Comparison of ENCODE assay signal across 1 cellular context in genomic region chr1:29649375-29650040, GRCh38.
TF ChIP-seq lines count a peak whose summit lies in the region.

No MANE protein-coding gene starts in this region.

TF ChIP-seq in K562, 482 proteins besides CTCF, POLR2A, EP300 and RAD21 (continued from another document):
- no peak for TF ChIP-seq ZNF518B (CRISPR knock-in tag; IDR thresholded peaks at IDR 0.05)
- TF ChIP-seq ZNF551 (CRISPR knock-in tag; IDR thresholded peaks at IDR 0.05), result no peak
- TF ChIP-seq ILK (tag; IDR thresholded peaks at IDR 0.05; ENCODE audit: borderline replicate concordance, low read depth), result no peak
- TF ChIP-seq SPI1 (IDR thresholded peaks at IDR 0.05; ENCODE audit: borderline replicate concordance, low read depth, low read length), result no peak
- no peak for TF ChIP-seq MCM3 (IDR thresholded peaks at IDR 0.05)
- no peak for TF ChIP-seq SIN3B (IDR thresholded peaks at IDR 0.05; ENCODE audit: low read depth)
- no peak for TF ChIP-seq CBX1 (IDR thresholded peaks at IDR 0.05; ENCODE audit: low read depth)
- peak; percentile 54 for TF ChIP-seq CBFA2T2 (conservative IDR thresholded peaks at IDR 0.05)
- TF ChIP-seq HEY1 (CRISPR knock-in tag; IDR thresholded peaks at IDR 0.05; ENCODE audit: borderline replicate concordance), result no peak
- no peak for TF ChIP-seq GATAD2A (IDR thresholded peaks at IDR 0.05)
- peak; percentile 27 for TF ChIP-seq NFYB (IDR thresholded peaks at IDR 0.05; ENCODE audit: extremely low read depth, insufficient read length)
- TF ChIP-seq ZBTB5 (IDR thresholded peaks at IDR 0.05), result no peak
- TF ChIP-seq BCOR (IDR thresholded peaks at IDR 0.05), result no peak
- TF ChIP-seq SLC30A9 (CRISPR knock-in tag; IDR thresholded peaks at IDR 0.05), result no peak
- TF ChIP-seq NR2C2 (CRISPR knock-in tag; IDR thresholded peaks at IDR 0.05), result no peak
- no peak for TF ChIP-seq NR2C2 (tag; IDR thresholded peaks at IDR 0.05)
- TF ChIP-seq ETS1 (conservative IDR thresholded peaks at IDR 0.05; ENCODE audit: control insufficient read depth, low read depth, low read length), result no peak
- no peak for TF ChIP-seq ARHGAP35 (IDR thresholded peaks at IDR 0.05; ENCODE audit: partially characterized antibody)
- no peak for TF ChIP-seq FOSL1 (tag; conservative IDR thresholded peaks at IDR 0.05)
- TF ChIP-seq ZNF644 (tag; IDR thresholded peaks at IDR 0.05; ENCODE audit: low read depth), result no peak
- no peak for TF ChIP-seq DIDO1 (tag; IDR thresholded peaks at IDR 0.05; ENCODE audit: low read depth)
- no peak for TF ChIP-seq SIRT6 (IDR thresholded peaks at IDR 0.05; ENCODE audit: low read depth, low read length)
- TF ChIP-seq PCBP1 (IDR thresholded peaks at IDR 0.05; ENCODE audit: low read depth, low read length, poor library complexity, severe bottlenecking), result no peak
- peak; percentile 97 for TF ChIP-seq USF2 (CRISPR knock-in tag; IDR thresholded peaks at IDR 0.05)
